In genomic region chr6:5659467-5659866, GRCh38 we compare ENCODE assay signal across 33 cellular contexts.
"Had no signal": no experiment of that assay in that cellular context is flagged by ENCODE, and none has a peak within 500 bp of the region (broad histone marks: within the 10 kb centered on the region; RNA-seq: fewer than 3 reads in every experiment).

No MANE protein-coding gene starts in this region.

- H3K27me3 Mint-ChIP-seq: activated B cell treated with CpG ODN at 0.5 μM for 24 hours; activated CD8-positive, alpha-beta T cell treated with anti-CD3 and anti-CD28 coated beads for 36 hours; activated naive CD8-positive, alpha-beta T cell; activated T-helper 17 cell treated with anti-CD3 and anti-CD28 coated beads, Interleukin-2, amount 50 U/mL, for 72 hours; central memory CD8-positive, alpha-beta T cell; effector memory CD8-positive, alpha-beta T cell; T-helper 17 cell had no signal

- H3K9me3 ChIP-seq: adrenal gland, esophagus squamous epithelium, gastroesophageal sphincter had no signal

- H3K27ac Mint-ChIP-seq: activated B cell treated with CpG ODN at 0.5 μM for 24 hours; activated CD8-positive, alpha-beta T cell treated with anti-CD3 and anti-CD28 coated beads for 36 hours; activated naive CD8-positive, alpha-beta T cell; activated T-helper 17 cell treated with anti-CD3 and anti-CD28 coated beads, Interleukin-2, amount 50 U/mL, for 72 hours; effector memory CD8-positive, alpha-beta T cell; T-helper 17 cell; T-helper 2 cell treated with Interferon-gamma antibody and Interleukin-4, amounts not matched to agents 5 μg/mL and 100 μg/mL, for 36 hours had no signal

- H3K36me3 ChIP-seq: adrenal gland, brain microvascular endothelial cell, WERI-Rb-1 had no signal

- H3K4me3 Mint-ChIP-seq: activated B cell treated with CpG ODN at 0.5 μM for 24 hours; activated CD8-positive, alpha-beta T cell treated with anti-CD3 and anti-CD28 coated beads for 36 hours; activated naive CD8-positive, alpha-beta T cell; activated T-cell treated with anti-CD3 and anti-CD28 coated beads, Interleukin-2, amount 50 U/mL, for 4 hours; activated T-helper 17 cell treated with anti-CD3 and anti-CD28 coated beads, Interleukin-2, amount 50 U/mL, for 72 hours; central memory CD8-positive, alpha-beta T cell; effector memory CD8-positive, alpha-beta T cell; T-helper 17 cell; T-helper 2 cell treated with Interferon-gamma antibody and Interleukin-4, amounts not matched to agents 5 μg/mL and 100 μg/mL, for 36 hours had no signal

- H3K4me1 ChIP-seq: adrenal gland, esophagus squamous epithelium, gastroesophageal sphincter had no signal

- H3K27me3 ChIP-seq: adrenal gland, brain microvascular endothelial cell, esophagus squamous epithelium, gastroesophageal sphincter, heart right ventricle had no signal

- ATAC-seq: activated CD4-positive, CD25-positive, alpha-beta regulatory T cell treated with anti-CD3 and anti-CD28 coated beads, Interleukin-2, amount 50 U/mL, for 24 hours; activated CD8-positive, alpha-beta T cell treated with anti-CD3 and anti-CD28 coated beads for 36 hours; activated T-cell treated with anti-CD3 and anti-CD28 coated beads, Interleukin-2, amount 50 U/mL, for 4 hours; activated T-helper 17 cell treated with anti-CD3 and anti-CD28 coated beads, Interleukin-2, amount 50 U/mL, for 72 hours; effector memory CD8-positive, alpha-beta T cell; gastroesophageal sphincter; heart right ventricle; T-helper 17 cell had no signal

- H3K27ac ChIP-seq: adrenal gland, brain microvascular endothelial cell, coronary artery, epithelial cell of prostate, esophagus squamous epithelium, gastroesophageal sphincter, heart right ventricle, WERI-Rb-1 had no signal

- DNase-seq: activated B cell treated with CpG ODN at 0.5 μM for 24 hours; activated CD4-positive, alpha-beta T cell treated with anti-CD3 and anti-CD28 coated beads for 48 hours; activated CD4-positive, alpha-beta T cell treated with anti-CD3 and anti-CD28 coated beads, Interleukin-2, amount 50 U/mL, for 1 hour; activated CD4-positive, alpha-beta T cell treated with anti-CD3 and anti-CD28 coated beads, Interleukin-2, amount 50 U/mL, for 48 hours; activated CD8-positive, alpha-beta memory T cell treated with anti-CD3 and anti-CD28 coated beads for 24 hours; activated CD8-positive, alpha-beta T cell treated with anti-CD3 and anti-CD28 coated beads for 36 hours; activated effector memory CD4-positive, alpha-beta T cell treated with Interleukin-2 at 50 U/mL for 16 hours; activated gamma-delta T cell treated with Interleukin-2 at 50 U/mL for 16 hours; activated naive CD4-positive, alpha-beta T cell treated with anti-CD3 and anti-CD28 coated beads, Interleukin-2, amount 50 U/mL, for 16 hours; activated naive CD4-positive, alpha-beta T cell treated with Interleukin-2 at 50 U/mL for 16 hours; activated T-cell treated with anti-CD3 and anti-CD28 coated beads, Interleukin-2, amount 50 U/mL, for 4 hours; adrenal gland; amygdala; aorta; brain microvascular endothelial cell; dermis blood vessel endothelial cell; effector CD4-positive, alpha-beta T cell; effector memory CD8-positive, alpha-beta T cell; esophagus squamous epithelium; foreskin melanocyte; heart right ventricle; T-helper 1 cell; T-helper 17 cell; T1000; WERI-Rb-1 had no signal

- H3K9me3 Mint-ChIP-seq: activated B cell treated with CpG ODN at 0.5 μM for 24 hours; activated CD8-positive, alpha-beta T cell treated with anti-CD3 and anti-CD28 coated beads for 36 hours; activated T-cell treated with anti-CD3 and anti-CD28 coated beads, Interleukin-2, amount 50 U/mL, for 4 hours; central memory CD8-positive, alpha-beta T cell; T-helper 2 cell treated with Interferon-gamma antibody and Interleukin-4, amounts not matched to agents 5 μg/mL and 100 μg/mL, for 36 hours had no signal

- H3K4me3 ChIP-seq: adrenal gland, coronary artery, esophagus squamous epithelium, gastroesophageal sphincter, heart right ventricle had no signal
